10 cellular contexts compared by ENCODE assay signal in genomic region chr6:163490826-163491577, GRCh38.
DNase-seq lines count a peak whose midpoint lies in the region; ATAC-seq and TF ChIP-seq lines count a peak whose summit lies in the region.
"Had no signal": no experiment of that assay in that cellular context is flagged by ENCODE, and none has a peak within 500 bp of the region (broad histone marks: within the 10 kb centered on the region; RNA-seq: fewer than 3 reads in every experiment).

No MANE protein-coding gene starts in this region.

- peak; percentile 8 to 36 (median 10) for DNase-seq in CD4-positive, CD25-positive, alpha-beta regulatory T cell
- DNase-seq in NCI-H69 (lab: John Stamatoyannopoulos, UW) (peak; percentile 58), fibroblast of gingiva (ENCODE audit: low read depth) (peak; percentile 29), neural progenitor cell (ENCODE audit: low spot score) (peak; percentile 8), cerebellar nuclear complex (lab: John Stamatoyannopoulos, UW) (no peak), NCI-H1048 (lab: John Stamatoyannopoulos, UW) (no peak), HUDEP-2 (lab: John Stamatoyannopoulos, UW; ENCODE audit: unreplicated experiment in 76 of 76) (no peak), cerebellum (ENCODE audit: low spot score) (no peak)
- DNase-seq: GF-D8, T-helper 9 cell had no signal

- peaks cover 75% of the 10 kb centered on the region for H4K20me1 ChIP-seq in neural progenitor cell (ENCODE audit: low read depth)

- H3K27me3 Mint-ChIP-seq in CD4-positive, CD25-positive, alpha-beta regulatory T cell = no peaks in the 10 kb centered on the region
- no peaks in the 10 kb centered on the region for H3K27me3 Mint-ChIP-seq in neural progenitor cell (ENCODE audit: insufficient read depth, low read depth)

- TF ChIP-seq CTCF in neural progenitor cell (IDR thresholded peaks at IDR 0.05) = no peak

- no peaks in the 10 kb centered on the region for H3K9me3 ChIP-seq in CD4-positive, CD25-positive, alpha-beta regulatory T cell (ENCODE audit: control insufficient read depth in 2 of 2, low read length in 2 of 2)
- H3K9me3 ChIP-seq in neural progenitor cell (ENCODE audit: low read depth) = no peaks in the 10 kb centered on the region

- H3K27ac ChIP-seq in CD4-positive, CD25-positive, alpha-beta regulatory T cell (ENCODE audit: insufficient read depth, low read length, poor library complexity, severe bottlenecking) = peak overlapping the region; percentile 57
- peak overlapping the region; percentile 72 for H3K27ac ChIP-seq in neural progenitor cell

- H3K79me2 ChIP-seq in neural progenitor cell (ENCODE audit: low read depth) = peaks cover 100% of the 10 kb centered on the region

- no peak for ATAC-seq in CD4-positive, CD25-positive, alpha-beta regulatory T cell (ENCODE audit: low read depth in 2 of 2)

- peaks cover 9% of the 10 kb centered on the region for H3K4me1 ChIP-seq in CD4-positive, CD25-positive, alpha-beta regulatory T cell (ENCODE audit: control insufficient read depth, insufficient read depth, low read length, poor library complexity, severe bottlenecking)
- H3K4me1 ChIP-seq in neural progenitor cell = peaks cover 46% of the 10 kb centered on the region

- peak overlapping the region; percentile 41 for H3K4me3 ChIP-seq in CD4-positive, CD25-positive, alpha-beta regulatory T cell (ENCODE audit: low read depth, low read length)
- no peak overlapping the region for H3K4me3 ChIP-seq in neural progenitor cell

- peaks cover 28 to 58% (median 41%) of the 10 kb centered on the region in 4 donors for H3K4me1 Mint-ChIP-seq in CD4-positive, CD25-positive, alpha-beta regulatory T cell
- no peaks in the 10 kb centered on the region for H3K4me1 Mint-ChIP-seq in neural progenitor cell

- no peak overlapping the region for H3K4me2 ChIP-seq in neural progenitor cell

- H2AFZ ChIP-seq in neural progenitor cell (replicated peaks) = no peak overlapping the region

- no peaks in the 10 kb centered on the region for H3K36me3 Mint-ChIP-seq in CD4-positive, CD25-positive, alpha-beta regulatory T cell
- H3K36me3 Mint-ChIP-seq in neural progenitor cell = peaks cover 68% of the 10 kb centered on the region

- H3K27me3 ChIP-seq in CD4-positive, CD25-positive, alpha-beta regulatory T cell (ENCODE audit: control insufficient read depth, insufficient read depth, low read length) = no peaks in the 10 kb centered on the region
- no peaks in the 10 kb centered on the region for H3K27me3 ChIP-seq in neural progenitor cell

- peak overlapping the region in 3 of 4 donors; percentile 7 to 53 (median 37) for H3K4me3 Mint-ChIP-seq in CD4-positive, CD25-positive, alpha-beta regulatory T cell
- no peak overlapping the region for H3K4me3 Mint-ChIP-seq in neural progenitor cell

- peak overlapping the region; percentile 59 to 84 (median 65) for H3K27ac Mint-ChIP-seq in CD4-positive, CD25-positive, alpha-beta regulatory T cell
- H3K27ac Mint-ChIP-seq in neural progenitor cell = no peak overlapping the region

- H3K9ac ChIP-seq in neural progenitor cell = no peak overlapping the region

- no peaks in the 10 kb centered on the region for H3F3A ChIP-seq in neural progenitor cell (ENCODE audit: low read depth)

- H3K36me3 ChIP-seq in CD4-positive, CD25-positive, alpha-beta regulatory T cell (ENCODE audit: control insufficient read depth, insufficient read depth, low read length) = no peaks in the 10 kb centered on the region
- H3K36me3 ChIP-seq in neural progenitor cell = no peaks in the 10 kb centered on the region

- no peaks in the 10 kb centered on the region for H3K9me3 Mint-ChIP-seq in CD4-positive, CD25-positive, alpha-beta regulatory T cell
- H3K9me3 Mint-ChIP-seq in neural progenitor cell = peaks cover 80% of the 10 kb centered on the region

Comparison
In these comparisons a context has a peak if more than half of its experiments do, and no peak if none do; other contexts are left out.
1. DNase-seq: peak in CD4-positive, CD25-positive, alpha-beta regulatory T cell (3 of 3), NCI-H69 (single experiment), fibroblast of gingiva (single experiment) and neural progenitor cell (single experiment); none in cerebellar nuclear complex (0 of 2), NCI-H1048 (single experiment), HUDEP-2 (0 of 76) and cerebellum (single experiment).